Comparison of ENCODE assay signal across 21 cellular contexts in genomic region chr22:42548597-42549328, GRCh38. TPM values are rescaled to one million over a fixed set of nuclear protein-coding genes. Genes with fewer than 3 reads are reported as not detected.
DNase-seq lines count a peak whose midpoint lies in the region; ATAC-seq and TF ChIP-seq lines count a peak whose summit lies in the region.
"Had no signal": no experiment of that assay in that cellular context is flagged by ENCODE, and none has a peak within 500 bp of the region (broad histone marks: within the 10 kb centered on the region; RNA-seq: fewer than 3 reads in every experiment).

No MANE protein-coding gene starts in this region.

- peak overlapping the region; percentile 71 for H3K56ac ChIP-seq in mesendoderm (ENCODE audit: low read length)

- peak overlapping the region; percentile 29 for H2BK120ac ChIP-seq in mesendoderm (ENCODE audit: low read depth, low read length)

- H3K9me3 Mint-ChIP-seq in GM23338 (peaks cover 17% of the 10 kb centered on the region), IgD-negative memory B cell (no peaks in the 10 kb centered on the region), Caco-2 (ENCODE audit: unreplicated experiment) (no peaks in the 10 kb centered on the region)
- no peaks in the 10 kb centered on the region for H3K9me3 Mint-ChIP-seq in activated T-helper 17 cell treated with anti-CD3 and anti-CD28 coated beads, Interleukin-2, amount 50 U/mL, for 72 hours

- H4K20me1 ChIP-seq in GM23338 (replicated peaks; ENCODE audit: insufficient read depth) = no peaks in the 10 kb centered on the region

- H3F3A ChIP-seq in GM23338 (replicated peaks; ENCODE audit: low read depth) = peaks cover 26% of the 10 kb centered on the region

- H3K4me2 ChIP-seq in GM23338 (peak overlapping the region; percentile 63), mesendoderm (ENCODE audit: low read length) (no peak overlapping the region)

- no peaks in the 10 kb centered on the region for H3K79me2 ChIP-seq in GM23338 (replicated peaks; ENCODE audit: insufficient read depth)
- H3K79me2 ChIP-seq in mesendoderm (ENCODE audit: control insufficient read depth, insufficient read depth, low read length) = no peaks in the 10 kb centered on the region

- no peak overlapping the region for H3K23ac ChIP-seq in mesendoderm (ENCODE audit: low read length)

- H3K27ac Mint-ChIP-seq in GM23338 (no peak overlapping the region), IgD-negative memory B cell (peak overlapping the region; percentile 7 to 79 (median 34)), Caco-2 (ENCODE audit: unreplicated experiment) (no peak overlapping the region)
- peak overlapping the region; percentile 2 for H3K27ac Mint-ChIP-seq in activated T-helper 17 cell treated with anti-CD3 and anti-CD28 coated beads, Interleukin-2, amount 50 U/mL, for 72 hours

- H2AK5ac ChIP-seq in mesendoderm (ENCODE audit: low read length) = peak overlapping the region; percentile 1

- H3K27ac ChIP-seq in GM23338 (ENCODE audit: low read depth) (peak overlapping the region; percentile 18; the same call in 1 of the 2 replicates), mesendoderm (ENCODE audit: low read depth, low read length) (peak overlapping the region; percentile 59), foreskin keratinocyte (no peak overlapping the region)
- H3K27ac ChIP-seq: C4-2B, GM23248 had no signal

- H3K18ac ChIP-seq in mesendoderm (ENCODE audit: low read length) = peak overlapping the region; percentile 91

- H2AFZ ChIP-seq in GM23338 = peak overlapping the region; percentile 95
- H2AFZ ChIP-seq: GM23248 had no signal

- H3K4ac ChIP-seq in mesendoderm (ENCODE audit: low read depth, low read length) = peak overlapping the region; percentile 97

- ATAC-seq in GM23338 (no peak), foreskin keratinocyte (no peak)
- ATAC-seq in activated T-helper 17 cell treated with anti-CD3 and anti-CD28 coated beads, Interleukin-2, amount 50 U/mL, for 72 hours (replicated peaks) = no peak

- peak overlapping the region; percentile 1 for H3K9ac ChIP-seq in mesendoderm (ENCODE audit: low read length)
- H3K9ac ChIP-seq: GM23248 had no signal

- POLR2A ChIA-PET in Caco-2 (lab: Charles Lee) = no interaction called here

- TF ChIP-seq CTCF in GM23338 (conservative IDR thresholded peaks at IDR 0.05; ENCODE audit: low read depth in 2 of 2) (no peak), Caco-2 (IDR thresholded peaks at IDR 0.05; ENCODE audit: insufficient read depth in 1 of 2, low read depth in 1 of 2, low read length in 1 of 2, severe bottlenecking in 1 of 2, unreplicated experiment in 1 of 2) (no peak), foreskin keratinocyte (conservative IDR thresholded peaks at IDR 0.05) (no peak)

- H3K4me1 ChIP-seq in GM23338 (ENCODE audit: insufficient read depth) (peaks cover 20% of the 10 kb centered on the region), mesendoderm (ENCODE audit: control insufficient read depth, low read depth, low read length) (peaks cover 7% of the 10 kb centered on the region), Caco-2 (peaks cover 16% of the 10 kb centered on the region; the same call in 1 of the 2 replicates), foreskin keratinocyte (peaks cover 6% of the 10 kb centered on the region)

- H3K9me2 ChIP-seq in GM23338 (ENCODE audit: insufficient read depth) = no peaks in the 10 kb centered on the region

- no TSS peak for BruUV-seq in Caco-2 (replicated peaks; lab: Mats Ljungman, UMichigan)

- H3K4me1 Mint-ChIP-seq in GM23338 = peaks cover 9% of the 10 kb centered on the region
- peaks cover 20 to 24% (median 24%) of the 10 kb centered on the region in 3 donors for H3K4me1 Mint-ChIP-seq in IgD-negative memory B cell
- no peaks in the 10 kb centered on the region for H3K4me1 Mint-ChIP-seq in activated T-helper 17 cell treated with anti-CD3 and anti-CD28 coated beads, Interleukin-2, amount 50 U/mL, for 72 hours
- H3K4me1 Mint-ChIP-seq in Caco-2 (ENCODE audit: low read depth, unreplicated experiment) = peaks cover 10% of the 10 kb centered on the region

- H3K27me3 ChIP-seq in GM23338 (ENCODE audit: insufficient read depth) (peaks cover 13% of the 10 kb centered on the region), mesendoderm (ENCODE audit: insufficient read depth, low read length, poor library complexity) (no peaks in the 10 kb centered on the region), Caco-2 (replicated peaks; ENCODE audit: control insufficient read depth, insufficient read depth, low read length) (no peaks in the 10 kb centered on the region), foreskin keratinocyte (peaks cover 11% of the 10 kb centered on the region)

- H3K27me3 Mint-ChIP-seq in GM23338 (ENCODE audit: insufficient read depth, low read depth, poor library complexity) = peaks cover 33% of the 10 kb centered on the region
- H3K27me3 Mint-ChIP-seq in IgD-negative memory B cell = no peaks in the 10 kb centered on the region
- no peaks in the 10 kb centered on the region for H3K27me3 Mint-ChIP-seq in activated T-helper 17 cell treated with anti-CD3 and anti-CD28 coated beads, Interleukin-2, amount 50 U/mL, for 72 hours
- no peaks in the 10 kb centered on the region for H3K27me3 Mint-ChIP-seq in Caco-2 (ENCODE audit: insufficient read depth, unreplicated experiment)

- H3K36me3 Mint-ChIP-seq in GM23338 (ENCODE audit: low read depth) (peaks cover 12% of the 10 kb centered on the region; the same call in 2 of the 3 replicates), IgD-negative memory B cell (no peaks in the 10 kb centered on the region), Caco-2 (ENCODE audit: insufficient read depth, unreplicated experiment) (no peaks in the 10 kb centered on the region)
- no peaks in the 10 kb centered on the region for H3K36me3 Mint-ChIP-seq in activated T-helper 17 cell treated with anti-CD3 and anti-CD28 coated beads, Interleukin-2, amount 50 U/mL, for 72 hours (ENCODE audit: low read depth)

- DNase-seq in GM23338 (ENCODE audit: low spot score) (peak; percentile 58), mesendoderm (peak; percentile 60), Caco-2 (no peak), foreskin keratinocyte (no peak), kidney glomerular epithelial cell (lab: John Stamatoyannopoulos, UW) (no peak)
- DNase-seq: ACHN, DMS 273 treated with DMSO at 0.1 percent for 48 hours, GDM1, GM23248, Kasumi-1, MM.1S, NCI-H1092 treated with DMSO at 0.1 percent for 48 hours, NCI-H146, NCI-H2029 treated with DMSO at 0.1 percent for 48 hours, NCI-H510A treated with DMSO at 0.1 percent for 48 hours, NCI-H774, T-helper 1 cell had no signal

- no peaks in the 10 kb centered on the region; the same call in 1 of the 2 replicates for H3K36me3 ChIP-seq in GM23338 (ENCODE audit: insufficient read depth)
- H3K36me3 ChIP-seq in mesendoderm (ENCODE audit: control insufficient read depth, insufficient read depth, low read length) = no peaks in the 10 kb centered on the region
- H3K36me3 ChIP-seq in Caco-2 (ENCODE audit: control insufficient read depth, insufficient read depth, low read length) = no peaks in the 10 kb centered on the region

- CTCF ChIA-PET in Caco-2 (lab: Charles Lee) = no interaction called here

- H3K79me1 ChIP-seq in mesendoderm (ENCODE audit: low read length) = no peaks in the 10 kb centered on the region

- no peak overlapping the region for H4K8ac ChIP-seq in mesendoderm (ENCODE audit: low read depth, low read length)

- no peaks in the 10 kb centered on the region for H3K9me3 ChIP-seq in Caco-2

- H3K4me3 ChIP-seq in GM23338 = no peak overlapping the region
- no peak overlapping the region for H3K4me3 ChIP-seq in mesendoderm (ENCODE audit: low read length)
- H3K4me3 ChIP-seq in Caco-2 (ENCODE audit: low read depth, low read length) = no peak overlapping the region
- H3K4me3 ChIP-seq: GM23248 had no signal

- WGBS in mesendoderm (ENCODE audit: extremely low coverage, insufficient coverage, low lambda C conversion rate) = no CpG with 5 or more reads among the region's 19 CpGs

- no peak overlapping the region for H4K5ac ChIP-seq in mesendoderm (ENCODE audit: low read length)

- no peak overlapping the region for H3K4me3 Mint-ChIP-seq in GM23338
- no peak overlapping the region for H3K4me3 Mint-ChIP-seq in IgD-negative memory B cell
- no peak overlapping the region for H3K4me3 Mint-ChIP-seq in activated T-helper 17 cell treated with anti-CD3 and anti-CD28 coated beads, Interleukin-2, amount 50 U/mL, for 72 hours
- no peak overlapping the region for H3K4me3 Mint-ChIP-seq in Caco-2 (ENCODE audit: unreplicated experiment)

- H2BK5ac ChIP-seq in mesendoderm (ENCODE audit: low read length) = peak overlapping the region; percentile 38

- intact Hi-C loops in Caco-2 (cut with micrococcal nuclease; ENCODE audit: unreplicated experiment) = no loop called here

- no peak overlapping the region for H2BK15ac ChIP-seq in mesendoderm (replicated peaks; ENCODE audit: low read depth)

TF ChIP-seq in GM23338, 12 proteins besides CTCF, POLR2A, EP300 and RAD21 (continues in another document):
- no peak for TF ChIP-seq NANOG (IDR thresholded peaks at IDR 0.05; ENCODE audit: borderline replicate concordance)
- no peak for TF ChIP-seq STAT1 (IDR thresholded peaks at IDR 0.05; ENCODE audit: unreplicated experiment)

RNA-seq across cellular contexts. Expression of gene SERHL2, which starts 5.0 kb away (rescaled TPM):
- total RNA-seq in GM23338 (2014; rRNA removed; shearing (Covaris generic)) = 1.5 and 1.7 TPM in 2 replicates
- polyA plus RNA-seq in GM23338 (2016; fragmentation: Nextera tagmentation; extraction: Ambion mirVana) = 2.1 TPM in 2 replicates
- polyA plus RNA-seq in IgD-negative memory B cell = 4.5 TPM
- 1 to 10 TPM in 1 of 2 donors, under 1 TPM in 1; 0.48 to 1.2 TPM for total RNA-seq in activated T-helper 17 cell treated with anti-CD3 and anti-CD28 coated beads, Interleukin-2, amount 50 U/mL, for 72 hours
- 1.5 TPM for polyA plus RNA-seq in mesendoderm (2013, experiment 1 of 2)
- polyA plus RNA-seq in mesendoderm (2013, experiment 2 of 2) = 1.2 TPM
- total RNA-seq in Caco-2 (2022) = 0.61 and 0.72 TPM in 2 replicates
- 0.88 and 1.3 TPM in 2 replicates for total RNA-seq in foreskin keratinocyte
- 1.1 and 1.5 TPM in 2 replicates for polyA plus RNA-seq in foreskin keratinocyte
- total RNA-seq: HT-29 had no signal

RNA-seq across cellular contexts. Expression of gene RRP7A, which starts 29.2 kb away (rescaled TPM):
- 51.9 and 59.2 TPM in 2 replicates for total RNA-seq in GM23338 (2014; rRNA removed; shearing (Covaris generic))
- polyA plus RNA-seq in GM23338 (2016; fragmentation: Nextera tagmentation; extraction: Ambion mirVana) (48.1 and 48.9 TPM in 2 replicates), IgD-negative memory B cell (74.7 TPM), foreskin keratinocyte (43.9 and 108 TPM in 2 replicates)
- total RNA-seq in activated T-helper 17 cell treated with anti-CD3 and anti-CD28 coated beads, Interleukin-2, amount 50 U/mL, for 72 hours = 10 to 100 TPM; 37.6 to 83.4 TPM
- 40.6 TPM for polyA plus RNA-seq in mesendoderm (2013, experiment 1 of 2)
- 40.6 TPM for polyA plus RNA-seq in mesendoderm (2013, experiment 2 of 2)
- total RNA-seq in Caco-2 (2022) (72.2 and 75.2 TPM in 2 replicates), foreskin keratinocyte (40.5 and 65.8 TPM in 2 replicates)

Comparison
In these comparisons a context has a peak if more than half of its experiments do, and no peak if none do; other contexts are left out.
1. DNase-seq: peak in GM23338 (single experiment) and mesendoderm (single experiment); none in Caco-2 (0 of 2), foreskin keratinocyte (0 of 2) and kidney glomerular epithelial cell (single experiment).
2. H3K27ac Mint-ChIP-seq: peak in IgD-negative memory B cell (3 of 3) and activated T-helper 17 cell treated with anti-CD3 and anti-CD28 coated beads, Interleukin-2, amount 50 U/mL, for 72 hours (single experiment); none in GM23338 (single experiment) and Caco-2 (single experiment).